ENCODE assay signal across 9 cellular contexts in genomic region chr2:20241973-20242726, GRCh38. TPM values are rescaled to one million over a fixed set of nuclear protein-coding genes. Genes with fewer than 3 reads are reported as not detected.
A peak's percentile ranks its signal among the peaks of the same experiment; 100 is the strongest.
DNase-seq lines count a peak whose midpoint lies in the region; ATAC-seq, FAIRE-seq and TF ChIP-seq lines count a peak whose summit lies in the region.
"Had no signal": no experiment of that assay in that cellular context is flagged by ENCODE, and none has a peak within 500 bp of the region (broad histone marks: within the 10 kb centered on the region; RNA-seq: fewer than 3 reads in every experiment).

No MANE protein-coding gene starts in this region.

- H3K27me3 ChIP-seq in endothelial cell of umbilical vein (ENCODE audit: control insufficient read depth in 2 of 2, insufficient read depth in 2 of 2, low read length in 2 of 2) (peaks cover 2 to 3% of the 10 kb centered on the region in 2 experiments), suprapubic skin (no peaks in the 10 kb centered on the region)
- H3K27me3 ChIP-seq: vagina had no signal

- no peaks in the 10 kb centered on the region for H3K4me1 Mint-ChIP-seq in progenitor cell of endocrine pancreas (ENCODE audit: low read depth)

- H3K4me3 ChIP-seq in endothelial cell of umbilical vein (replicated peaks in 1 of 3; ENCODE audit: insufficient read depth in 1 of 3, low read depth in 1 of 3, low read length in 3 of 3), result no peak overlapping the region
- H3K4me3 ChIP-seq in suprapubic skin, result no peak overlapping the region
- H3K4me3 ChIP-seq: vagina had no signal

- WGBS in suprapubic skin, result 37% methylated on average over 43 of the region's 43 CpGs

- no peaks in the 10 kb centered on the region for H3K36me3 ChIP-seq in endothelial cell of umbilical vein (ENCODE audit: control insufficient read depth in 2 of 2, extremely low read depth in 1 of 2, insufficient read depth in 2 of 2, low read length in 2 of 2)
- peaks cover 2% of the 10 kb centered on the region for H3K36me3 ChIP-seq in suprapubic skin
- H3K36me3 ChIP-seq: vagina had no signal

- no TSS peak for BruUV-seq in endothelial cell of umbilical vein (replicated peaks; lab: Mats Ljungman, UMichigan)

- dilution Hi-C loops in endothelial cell of umbilical vein (cut with MboI; ENCODE audit: extremely low pct_ligation_motif_present, low sequenced_read_pairs), result no loop called here

- FAIRE-seq in endothelial cell of umbilical vein (lab: Jason Lieb, UNC), result no peak

- no peak for TF ChIP-seq POLR2A in endothelial cell of umbilical vein (IDR thresholded peaks at IDR 0.05; ENCODE audit: low read depth, low read length)
- no peak for TF ChIP-seq POLR2A in suprapubic skin (IDR thresholded peaks at IDR 0.05)

- no peak overlapping the region for H3K4me3 Mint-ChIP-seq in progenitor cell of endocrine pancreas (ENCODE audit: low read depth)

- no peak for TF ChIP-seq EP300 in suprapubic skin (IDR thresholded peaks at IDR 0.05)

- peaks cover 3% of the 10 kb centered on the region for H3K27me3 Mint-ChIP-seq in progenitor cell of endocrine pancreas

- peaks cover 2% of the 10 kb centered on the region for H3K36me3 Mint-ChIP-seq in progenitor cell of endocrine pancreas (ENCODE audit: insufficient read depth)

- no peak overlapping the region for H3K9ac ChIP-seq in endothelial cell of umbilical vein (replicated peaks; ENCODE audit: extremely low read depth, insufficient read depth, low read length)

- H2AFZ ChIP-seq in endothelial cell of umbilical vein (ENCODE audit: low read depth, low read length), result no peak overlapping the region

- H3K4me1 ChIP-seq in endothelial cell of umbilical vein (ENCODE audit: control insufficient read depth, extremely low read depth, insufficient read depth, low read length) (no peaks in the 10 kb centered on the region), suprapubic skin (peaks cover 7% of the 10 kb centered on the region)
- H3K4me1 ChIP-seq: vagina had no signal

- peak overlapping the region; percentile 86 for H3K27ac Mint-ChIP-seq in progenitor cell of endocrine pancreas

- no peaks in the 10 kb centered on the region for H4K20me1 ChIP-seq in endothelial cell of umbilical vein (replicated peaks; ENCODE audit: control insufficient read depth, extremely low read depth, insufficient read depth, low read length)

- POLR2A ChIA-PET in RWPE1 (lab: Yijun Ruan, JAX; ENCODE audit: low non-redundant PET) (no interaction called here), endothelial cell of umbilical vein (lab: Charles Lee) (no interaction called here)

- H3K9me3 Mint-ChIP-seq in progenitor cell of endocrine pancreas (ENCODE audit: low read depth), result peaks cover 8% of the 10 kb centered on the region

- DNase-seq in GM10266 (ENCODE audit: extremely low spot score) (peak; percentile 73), RWPE1 (ENCODE audit: low spot score) (no peak), endothelial cell of umbilical vein (ENCODE audit: low read depth, low spot score) (no peak), progenitor cell of endocrine pancreas (ENCODE audit: low spot score, unreplicated experiment) (no peak), suprapubic skin (ENCODE audit: low spot score in 2 of 2) (no peak)

- H3K9me1 ChIP-seq in endothelial cell of umbilical vein (replicated peaks; ENCODE audit: control insufficient read depth, extremely low read depth, insufficient read depth, low read length), result no peaks in the 10 kb centered on the region

- TF ChIP-seq CTCF in GM10266 (IDR thresholded peaks at IDR 0.05; ENCODE audit: control insufficient read depth, insufficient read depth, low read depth, missing control alignments), result peak; percentile 60
- TF ChIP-seq CTCF in RWPE1 (conservative IDR thresholded peaks at IDR 0.05; ENCODE audit: low read depth), result peak; percentile 40
- peak; percentile 49 to 52 for TF ChIP-seq CTCF in endothelial cell of umbilical vein (IDR thresholded peaks at IDR 0.05; ENCODE audit: extremely low read depth in 1 of 2, insufficient read depth in 1 of 2, low read depth in 1 of 2, low read length in 2 of 2)
- TF ChIP-seq CTCF in progenitor cell of endocrine pancreas (IDR thresholded peaks at IDR 0.05; ENCODE audit: unreplicated experiment), result peak; percentile 41
- peak in 1 of 2 donors; percentile 61 for TF ChIP-seq CTCF in suprapubic skin (IDR thresholded peaks at IDR 0.05)

- CTCF ChIA-PET in RWPE1 (lab: Yijun Ruan, JAX), result interaction anchor here (0.7 to 1.1 kb wide), 3 partner anchors 46 to 1929 kb away, joined by 3 to 5 read pairs (median 3); no protein-coding TSS in a partner anchor
- CTCF ChIA-PET in endothelial cell of umbilical vein (lab: Charles Lee), result interaction anchor here (0.7 to 3.0 kb wide), 9 partner anchors 8 to 136 kb away, joined by 3 to 12 read pairs (median 4); partner anchors contain the start of gene SDC1

- ATAC-seq in GM19467 (IDR thresholded peaks at IDR 0.05; ENCODE audit: unreplicated experiment), result no peak
- ATAC-seq in HG02840 (IDR thresholded peaks at IDR 0.05; ENCODE audit: low FRiP score, unreplicated experiment), result no peak
- ATAC-seq in GM18868 (IDR thresholded peaks at IDR 0.05; ENCODE audit: unreplicated experiment), result no peak

- no peaks in the 10 kb centered on the region for H3K79me2 ChIP-seq in endothelial cell of umbilical vein (ENCODE audit: control insufficient read depth, insufficient read depth, low read length)

- H3K4me2 ChIP-seq in endothelial cell of umbilical vein (ENCODE audit: insufficient read depth, low read length), result no peak overlapping the region

- intact Hi-C loops in endothelial cell of umbilical vein (cut with micrococcal nuclease), result no loop called here

- no peaks in the 10 kb centered on the region for H3K9me3 ChIP-seq in endothelial cell of umbilical vein (replicated peaks; ENCODE audit: control insufficient read depth, insufficient read depth, low read length)
- H3K9me3 ChIP-seq in suprapubic skin, result no peaks in the 10 kb centered on the region
- H3K9me3 ChIP-seq: vagina had no signal

- H3K27ac ChIP-seq in RWPE1 (peak overlapping the region; percentile 47), endothelial cell of umbilical vein (ENCODE audit: insufficient read depth, low read depth, low read length) (no peak overlapping the region), suprapubic skin (no peak overlapping the region)
- H3K27ac ChIP-seq: vagina had no signal

TF ChIP-seq in endothelial cell of umbilical vein, 7 proteins besides CTCF, POLR2A, EP300 and RAD21:
- no peak for TF ChIP-seq POLR2AphosphoS5 (IDR thresholded peaks at IDR 0.05; ENCODE audit: insufficient read depth, low read depth, low read length)
- TF ChIP-seq JUN (IDR thresholded peaks at IDR 0.05; ENCODE audit: borderline replicate concordance, insufficient read depth, insufficient read length, low read depth), result no peak
- TF ChIP-seq MAX (IDR thresholded peaks at IDR 0.05; ENCODE audit: insufficient read depth, insufficient read length), result no peak
- TF ChIP-seq FOS (IDR thresholded peaks at IDR 0.05; ENCODE audit: borderline replicate concordance, insufficient read depth, low read length), result no peak
- TF ChIP-seq MYC (IDR thresholded peaks at IDR 0.05; ENCODE audit: low read depth, low read length), result no peak
- TF ChIP-seq EZH2 (IDR thresholded peaks at IDR 0.05; ENCODE audit: borderline replicate concordance, low read depth, low read length, severe bottlenecking), result no peak

RNA-seq across cellular contexts. Expression of gene SDC1, which starts 17.2 kb away (rescaled TPM):
- total RNA-seq in endothelial cell of umbilical vein (3.5 and 4.0 TPM in 2 replicates), progenitor cell of endocrine pancreas (35.1 and 38.7 TPM in 2 replicates), suprapubic skin (100 to 1,000 TPM; 258 to 892 (median 636) TPM)
- 3.2 and 5.6 TPM in 2 replicates for polyA plus RNA-seq in endothelial cell of umbilical vein
- 2.7 and 3.1 TPM in 2 replicates for polyA plus RNA-seq in endothelial cell of umbilical vein (2011; cell fraction: cytosol; rRNA removed)
- 1.4 and 2.0 TPM in 2 replicates for polyA plus RNA-seq in endothelial cell of umbilical vein (2011; cell fraction: nucleus; rRNA removed)
- polyA plus RNA-seq in endothelial cell of umbilical vein (2012), result 10.6 and 11.3 TPM in 2 replicates
- 1.1 and 2.3 TPM in 2 replicates for polyA minus RNA-seq in endothelial cell of umbilical vein
- polyA minus RNA-seq in endothelial cell of umbilical vein (2011; cell fraction: cytosol; rRNA and poly(A)+ RNA removed), result 15.5 TPM
- polyA minus RNA-seq in endothelial cell of umbilical vein (2011; cell fraction: nucleus; rRNA and poly(A)+ RNA removed), result 1.3 TPM in 2 replicates
